In genomic region chr2:8394569-8395359, GRCh38 we compare ENCODE assay signal across 21 cellular contexts.
"Had no signal": no experiment of that assay in that cellular context is flagged by ENCODE, and none has a peak within 500 bp of the region (broad histone marks: within the 10 kb centered on the region; RNA-seq: fewer than 3 reads in every experiment).

No MANE protein-coding gene starts in this region.

- ATAC-seq: gastroesophageal sphincter; left cardiac atrium; stimulated activated naive B cell treated with anti-CD40 and anti-IgM and Interleukin-4, amounts not matched to agents 10 μg/mL and 1 μg/mL and 100 μg/mL, for 72 hours had no signal

- H3K27me3 Mint-ChIP-seq: activated CD4-positive, alpha-beta memory T cell treated with anti-CD3 and anti-CD28 coated beads for 36 hours; activated naive CD4-positive, alpha-beta T cell treated with anti-CD3 and anti-CD28 coated beads, Interleukin-2, amount 50 U/mL, for 24 hours had no signal

- H3K4me1 Mint-ChIP-seq: brain had no signal

- DNase-seq: activated CD4-positive, alpha-beta memory T cell treated with anti-CD3 and anti-CD28 coated beads for 36 hours; activated CD4-positive, alpha-beta T cell treated with anti-CD3 and anti-CD28 coated beads for 4 hours; activated CD4-positive, CD25-positive, alpha-beta regulatory T cell; activated gamma-delta T cell treated with Interleukin-2 at 50 U/mL for 16 hours; aorta; caudate nucleus; dermis blood vessel endothelial cell; effector memory CD4-positive, alpha-beta T cell; hypothalamus; left cardiac atrium; mesenchymal stem cell; sigmoid colon; stimulated activated CD4-positive, alpha-beta T cell treated with anti-CD3 and anti-CD28 coated beads, Interleukin-2, amount 100 ng/mL, for 48 hours; stimulated activated CD8-positive, alpha-beta memory T cell treated with anti-CD3 and anti-CD28 coated beads, Interleukin-4, amount 100 ng/mL, for 48 hours; stimulated activated naive B cell treated with anti-CD40 and anti-IgM and Interleukin-4, amounts not matched to agents 10 μg/mL and 1 μg/mL and 100 μg/mL, for 72 hours; T-helper 1 cell; T1000 had no signal

- H3K36me3 Mint-ChIP-seq: activated CD4-positive, alpha-beta memory T cell treated with anti-CD3 and anti-CD28 coated beads for 36 hours; activated naive CD4-positive, alpha-beta T cell treated with anti-CD3 and anti-CD28 coated beads, Interleukin-2, amount 50 U/mL, for 24 hours; brain; stimulated activated naive B cell treated with anti-CD40 and anti-IgM and Interleukin-4, amounts not matched to agents 10 μg/mL and 1 μg/mL and 100 μg/mL, for 72 hours had no signal

- H3K9me3 Mint-ChIP-seq: activated naive CD4-positive, alpha-beta T cell treated with anti-CD3 and anti-CD28 coated beads, Interleukin-2, amount 50 U/mL, for 24 hours had no signal

- H3K4me3 Mint-ChIP-seq: activated CD4-positive, alpha-beta memory T cell treated with anti-CD3 and anti-CD28 coated beads for 36 hours; activated naive CD4-positive, alpha-beta T cell treated with anti-CD3 and anti-CD28 coated beads, Interleukin-2, amount 50 U/mL, for 24 hours; activated T-helper 1 cell treated with anti-CD3 and anti-CD28 coated beads, Interleukin-12 subunit alpha, Interleukin-12 subunit beta, Interleukin-2, Interleukin-4 antibody, amounts not matched to agents 30 ng/mL and 10 ng/mL and 1 ng/mL, durations not matched to agents 14 hours and 24 hours and 36 hours; brain; stimulated activated naive B cell treated with anti-CD40 and anti-IgM and Interleukin-4, amounts not matched to agents 10 μg/mL and 1 μg/mL and 100 μg/mL, for 72 hours had no signal

- H3K27ac Mint-ChIP-seq: activated CD4-positive, alpha-beta memory T cell treated with anti-CD3 and anti-CD28 coated beads for 36 hours; activated naive CD4-positive, alpha-beta T cell treated with anti-CD3 and anti-CD28 coated beads, Interleukin-2, amount 50 U/mL, for 24 hours; activated T-helper 1 cell treated with anti-CD3 and anti-CD28 coated beads, Interleukin-12 subunit alpha, Interleukin-12 subunit beta, Interleukin-2, Interleukin-4 antibody, amounts not matched to agents 30 ng/mL and 10 ng/mL and 1 ng/mL, durations not matched to agents 14 hours and 24 hours and 36 hours; brain; stimulated activated naive B cell treated with anti-CD40 and anti-IgM and Interleukin-4, amounts not matched to agents 10 μg/mL and 1 μg/mL and 100 μg/mL, for 72 hours had no signal
